In genomic region chr9:113519401-113520108, GRCh38 we compare ENCODE assay signal across 10 cellular contexts. TPM values are rescaled to one million over a fixed set of nuclear protein-coding genes. Genes with fewer than 3 reads are reported as not detected.
DNase-seq lines count a peak whose midpoint lies in the region; ATAC-seq, FAIRE-seq and TF ChIP-seq lines count a peak whose summit lies in the region.
"Had no signal": no experiment of that assay in that cellular context is flagged by ENCODE, and none has a peak within 500 bp of the region (broad histone marks: within the 10 kb centered on the region; RNA-seq: fewer than 3 reads in every experiment).

No MANE protein-coding gene starts in this region.

- no peak for ATAC-seq in GM21447 (IDR thresholded peaks at IDR 0.05; ENCODE audit: unreplicated experiment)
- ATAC-seq: sciatic nerve had no signal

- peak; percentile 96 for FAIRE-seq in RCC 7860 (lab: Jason Lieb, UNC)

- no peak for TF ChIP-seq CTCF in esophagus squamous epithelium (IDR thresholded peaks at IDR 0.05)
- TF ChIP-seq CTCF in adrenal gland (IDR thresholded peaks at IDR 0.05), result no peak

- peak overlapping the region; percentile 64 for H3K4me3 ChIP-seq in GM08714 (ENCODE audit: low read length)
- H3K4me3 ChIP-seq in esophagus squamous epithelium, result no peak overlapping the region
- H3K4me3 ChIP-seq in adrenal gland, result no peak overlapping the region

- H3K27me3 ChIP-seq in esophagus squamous epithelium (no peaks in the 10 kb centered on the region), adrenal gland (no peaks in the 10 kb centered on the region)

- WGBS in esophagus squamous epithelium, 2 donors, result 40 to 61% methylated on average over 3 of the region's 3 CpGs
- 68 to 82% (median 80%) methylated on average over 3 of the region's 3 CpGs for WGBS in adrenal gland, 4 donors

- TF ChIP-seq POLR2A in esophagus squamous epithelium (IDR thresholded peaks at IDR 0.05), result no peak
- TF ChIP-seq POLR2A in adrenal gland (IDR thresholded peaks at IDR 0.05), result no peak

- H3K36me3 ChIP-seq in esophagus squamous epithelium (peaks cover 0 to 64% (median 0%) of the 10 kb centered on the region in 3 donors), adrenal gland (replicated peaks in 1 of 2) (no peaks in the 10 kb centered on the region)

- H3K27ac ChIP-seq in esophagus squamous epithelium (peak overlapping the region in 3 of 4 donors; percentile 27 to 54 (median 40)), adrenal gland (peak overlapping the region in 2 of 5 donors; percentile 6 to 67)

- in situ Hi-C loops in G401 (cut with HindIII; ENCODE audit: low sequenced_read_pairs), result no loop called here

- intact Hi-C loops in esophagus squamous epithelium (cut with DNase I), result no loop called here
- intact Hi-C loops in adrenal gland (cut with DNase I), result no loop called here

- no peaks in the 10 kb centered on the region for H3K9me3 ChIP-seq in esophagus squamous epithelium
- H3K9me3 ChIP-seq in adrenal gland (replicated peaks in 1 of 3), result no peaks in the 10 kb centered on the region

- H3K4me1 ChIP-seq in esophagus squamous epithelium (peaks cover 18 to 64% (median 42%) of the 10 kb centered on the region in 3 donors), adrenal gland (replicated peaks in 1 of 2) (peaks cover 18 to 35% of the 10 kb centered on the region in 2 donors)

- peak; percentile 94 for DNase-seq in RCC 7860 (ENCODE audit: low spot score)
- no peak for DNase-seq in esophagus squamous epithelium (lab: John Stamatoyannopoulos, UW)
- DNase-seq in renal cortical epithelial cell (ENCODE audit: low read depth), result peak; percentile 99
- DNase-seq in NCI-H2029 (lab: John Stamatoyannopoulos, UW), result no peak
- no peak for DNase-seq in adrenal gland
- no peak for DNase-seq in G401 (ENCODE audit: low spot score)
- DNase-seq: NCI-H187 had no signal

RNA-seq across cellular contexts. Expression of gene RGS3, which starts 56.0 kb away (rescaled TPM):
- total RNA-seq in esophagus squamous epithelium (10 to 100 TPM in 3 of 4 donors, 1 to 10 TPM in 1; 9.7 to 16.3 (median 12.7) TPM), renal cortical epithelial cell (56.1 and 76.2 TPM in 2 replicates), adrenal gland (100 to 1,000 TPM in 2 of 8 donors, 10 to 100 TPM in 6; 42.9 to 102 (median 72.1) TPM)
- 10 to 100 TPM; 34.5 to 64.9 (median 53.5) TPM for polyA plus RNA-seq in adrenal gland
- 117 and 144 TPM in 2 replicates for total RNA-seq in G401 (2014; rRNA removed; shearing (Covaris generic))

Comparison
In these comparisons a context has a peak if more than half of its experiments do, and no peak if none do; other contexts are left out.
1. DNase-seq: peak in RCC 7860 (single experiment) and renal cortical epithelial cell (single experiment); none in esophagus squamous epithelium (single experiment), NCI-H2029 (single experiment), adrenal gland (0 of 7) and G401 (single experiment).